Comparison of ENCODE assay signal across 13 cellular contexts in the genomic region with DNA sequence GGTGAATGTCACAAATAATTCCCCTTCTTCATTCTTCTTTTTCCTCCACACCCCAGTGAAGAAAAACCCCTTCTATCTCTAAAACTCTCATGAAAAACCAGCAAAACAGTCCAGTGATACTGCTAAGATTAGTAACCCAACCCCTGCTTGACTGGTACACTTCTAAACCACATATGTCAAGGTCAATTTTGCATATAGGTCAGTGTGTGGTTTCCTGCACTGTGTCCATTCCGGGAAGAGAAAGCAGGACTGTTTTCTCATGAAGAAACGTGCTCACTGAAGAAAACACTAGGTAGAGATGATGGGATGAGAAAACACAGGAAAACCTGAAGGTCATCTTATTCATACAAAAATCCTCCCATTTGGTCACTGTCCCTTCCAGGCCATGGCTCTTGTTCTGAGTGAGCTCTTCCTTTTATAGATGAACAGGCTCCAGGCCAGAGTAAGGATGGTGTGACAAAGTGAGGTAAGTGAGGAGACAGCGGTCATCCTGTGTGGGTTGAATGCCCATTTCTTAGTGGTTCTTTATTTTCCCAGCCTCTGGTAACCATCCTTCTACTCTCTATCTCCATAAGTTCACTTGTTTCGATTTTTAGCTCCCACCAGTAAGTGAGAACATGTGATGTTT.
DNase-seq lines count a peak whose midpoint lies in the region; ATAC-seq and TF ChIP-seq lines count a peak whose summit lies in the region.
"Had no signal": no experiment of that assay in that cellular context is flagged by ENCODE, and none has a peak within 500 bp of the region (broad histone marks: within the 10 kb centered on the region; RNA-seq: fewer than 3 reads in every experiment).

No MANE protein-coding gene starts in this region.

- H3K27ac ChIP-seq in hepatocyte: no peak overlapping the region
- H3K27ac ChIP-seq: C4-2B, right atrium auricular region had no signal

- WGBS in hepatocyte (ENCODE audit: low lambda C conversion rate, missing lambda C conversion rate): 86% methylated on average over 4 of the region's 4 CpGs

- H3K9me3 ChIP-seq in hepatocyte (ENCODE audit: low read depth): no peaks in the 10 kb centered on the region

- DNase-seq in GM12865 (ENCODE audit: low read depth) (peak; percentile 61), NCI-H446 treated with DMSO at 0.1 percent for 48 hours (lab: John Stamatoyannopoulos, UW) (no peak), NCI-H510A treated with DMSO at 0.1 percent for 48 hours (lab: John Stamatoyannopoulos, UW) (no peak), hepatocyte (ENCODE audit: low spot score) (no peak), NCI-H226 (no peak)
- DNase-seq: foreskin melanocyte, NCI-H510A had no signal

- peak; percentile 78 for ATAC-seq in GM19455 (IDR thresholded peaks at IDR 0.05; ENCODE audit: unreplicated experiment)
- ATAC-seq in HG03066 (IDR thresholded peaks at IDR 0.05; ENCODE audit: low read depth, unreplicated experiment): peak; percentile 79
- peak; percentile 75 for ATAC-seq in activated T-helper 17 cell treated with anti-CD3 and anti-CD28 coated beads, Interleukin-2, amount 50 U/mL, for 72 hours (replicated peaks)

- no peaks in the 10 kb centered on the region for H3K36me3 Mint-ChIP-seq in activated T-helper 17 cell treated with anti-CD3 and anti-CD28 coated beads, Interleukin-2, amount 50 U/mL, for 72 hours (ENCODE audit: low read depth)

- no peaks in the 10 kb centered on the region for H3K36me3 ChIP-seq in hepatocyte (replicated peaks; ENCODE audit: insufficient read depth, low read depth)
- H3K36me3 ChIP-seq: right atrium auricular region had no signal

- H3K4me3 Mint-ChIP-seq in activated T-helper 17 cell treated with anti-CD3 and anti-CD28 coated beads, Interleukin-2, amount 50 U/mL, for 72 hours: no peak overlapping the region
- H3K4me3 Mint-ChIP-seq: central memory CD8-positive, alpha-beta T cell had no signal

- no peaks in the 10 kb centered on the region for H3K9me2 ChIP-seq in hepatocyte (replicated peaks; ENCODE audit: insufficient read depth)

- H3K27ac Mint-ChIP-seq in activated T-helper 17 cell treated with anti-CD3 and anti-CD28 coated beads, Interleukin-2, amount 50 U/mL, for 72 hours: no peak overlapping the region

- H3K4me1 ChIP-seq in hepatocyte (ENCODE audit: insufficient read depth): no peaks in the 10 kb centered on the region
- H3K4me1 ChIP-seq: right atrium auricular region had no signal

- H3K79me2 ChIP-seq in hepatocyte: no peaks in the 10 kb centered on the region

- no peaks in the 10 kb centered on the region for H3K27me3 ChIP-seq in hepatocyte
- H3K27me3 ChIP-seq: right atrium auricular region had no signal

- H3K4me1 Mint-ChIP-seq in activated T-helper 17 cell treated with anti-CD3 and anti-CD28 coated beads, Interleukin-2, amount 50 U/mL, for 72 hours: peaks cover 12% of the 10 kb centered on the region

- TF ChIP-seq CTCF in GM12865 (IDR thresholded peaks at IDR 0.05; ENCODE audit: insufficient read depth, low read depth, low read length, missing control alignments) (no peak), hepatocyte (IDR thresholded peaks at IDR 0.05; ENCODE audit: poor library complexity) (no peak)

- no peak overlapping the region for H3K4me2 ChIP-seq in hepatocyte

- H3K4me3 ChIP-seq in GM12865 (ENCODE audit: low read depth, low read length) (no peak overlapping the region), hepatocyte (no peak overlapping the region)
- H3K4me3 ChIP-seq: right atrium auricular region had no signal

- no peak overlapping the region for H2AFZ ChIP-seq in hepatocyte

- peaks cover 3% of the 10 kb centered on the region for H3K9me3 Mint-ChIP-seq in activated T-helper 17 cell treated with anti-CD3 and anti-CD28 coated beads, Interleukin-2, amount 50 U/mL, for 72 hours
- H3K9me3 Mint-ChIP-seq: central memory CD8-positive, alpha-beta T cell had no signal

- H3K27me3 Mint-ChIP-seq in activated T-helper 17 cell treated with anti-CD3 and anti-CD28 coated beads, Interleukin-2, amount 50 U/mL, for 72 hours: no peaks in the 10 kb centered on the region
- H3K27me3 Mint-ChIP-seq: central memory CD8-positive, alpha-beta T cell had no signal

- no peaks in the 10 kb centered on the region for H4K20me1 ChIP-seq in hepatocyte (ENCODE audit: insufficient read depth, poor library complexity, severe bottlenecking)
